18 cellular contexts compared by ENCODE assay signal in the genomic region with DNA sequence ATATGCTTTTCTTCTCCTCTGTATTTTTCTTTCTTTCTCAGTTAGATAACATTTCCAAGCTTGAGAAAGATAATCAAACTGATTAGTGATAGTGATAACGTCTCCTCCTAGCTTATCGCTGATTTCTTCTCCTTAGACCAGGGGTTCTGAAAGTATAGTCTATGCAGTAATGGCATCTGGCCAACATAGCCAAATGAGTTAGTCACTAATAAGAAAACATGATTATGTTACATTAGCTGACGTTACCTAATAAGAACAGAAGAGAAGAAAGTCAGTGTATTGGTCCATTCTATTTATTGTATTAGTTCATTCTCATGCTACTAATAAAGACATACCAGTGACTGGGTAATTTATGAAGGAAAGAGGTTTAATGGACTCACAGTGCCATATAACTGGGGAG.
A peak's percentile ranks its signal among the peaks of the same experiment; 100 is the strongest.
DNase-seq lines count a peak whose midpoint lies in the region; ATAC-seq, FAIRE-seq and TF ChIP-seq lines count a peak whose summit lies in the region.
"Had no signal": no experiment of that assay in that cellular context is flagged by ENCODE, and none has a peak within 500 bp of the region (broad histone marks: within the 10 kb centered on the region; RNA-seq: fewer than 3 reads in every experiment).

No MANE protein-coding gene starts in this region.

- no peak overlapping the region for H3K18ac ChIP-seq in mesenchymal stem cell (ENCODE audit: low read depth in 1 of 2, low read length in 2 of 2)

- no peak for ATAC-seq in gastrocnemius medialis

- H3K9me3 Mint-ChIP-seq in astrocyte (ENCODE audit: unreplicated experiment): no peaks in the 10 kb centered on the region
- H3K9me3 Mint-ChIP-seq: CD14-positive monocyte, H9 had no signal

- H3K9ac ChIP-seq in astrocyte (ENCODE audit: low read length) (no peak overlapping the region), mesenchymal stem cell (ENCODE audit: low read length) (no peak overlapping the region)

- no peaks in the 10 kb centered on the region for H3K36me3 Mint-ChIP-seq in astrocyte (ENCODE audit: low read depth, unreplicated experiment)
- H3K36me3 Mint-ChIP-seq: CD14-positive monocyte had no signal

- no peaks in the 10 kb centered on the region for H3K79me1 ChIP-seq in mesenchymal stem cell (replicated peaks; ENCODE audit: low read length, poor library complexity, severe bottlenecking)

- no peak overlapping the region for H2AK5ac ChIP-seq in mesenchymal stem cell (ENCODE audit: low read length, severe bottlenecking)

- intact Hi-C loops in gastrocnemius medialis (cut with DNase I; ENCODE audit: low total_unique reads): no loop called here

- H3K4me1 ChIP-seq in astrocyte (ENCODE audit: insufficient read depth, low read length) (no peaks in the 10 kb centered on the region), mesenchymal stem cell (ENCODE audit: control insufficient read depth, insufficient read depth, low read depth, low read length) (no peaks in the 10 kb centered on the region), gastrocnemius medialis (no peaks in the 10 kb centered on the region)

- H3K4ac ChIP-seq in mesenchymal stem cell (ENCODE audit: low read depth in 1 of 2, low read length in 2 of 2): no peak overlapping the region

- H3K27me3 ChIP-seq in astrocyte (ENCODE audit: insufficient read depth, low read length) (no peaks in the 10 kb centered on the region), mesenchymal stem cell (ENCODE audit: control insufficient read depth in 1 of 2, insufficient read depth in 1 of 2, low read length in 2 of 2) (no peaks in the 10 kb centered on the region), gastrocnemius medialis (no peaks in the 10 kb centered on the region)

- no peak overlapping the region for H2AFZ ChIP-seq in astrocyte (ENCODE audit: low read depth, low read length)
- H2AFZ ChIP-seq in mesenchymal stem cell (ENCODE audit: low read depth, low read length): no peak overlapping the region

- H2BK12ac ChIP-seq in mesenchymal stem cell (ENCODE audit: low read length in 2 of 2): no peak overlapping the region

- H3K4me3 ChIP-seq in astrocyte (ENCODE audit: insufficient read depth, low read depth, low read length): no peak overlapping the region
- H3K4me3 ChIP-seq in epithelial cell of esophagus (ENCODE audit: low read length): no peak overlapping the region
- no peak overlapping the region for H3K4me3 ChIP-seq in mesenchymal stem cell (ENCODE audit: insufficient read depth in 1 of 2, low read depth in 1 of 2, low read length in 2 of 2)
- H3K4me3 ChIP-seq in gastrocnemius medialis: no peak overlapping the region

- H3K27me3 Mint-ChIP-seq in astrocyte (ENCODE audit: low read depth, unreplicated experiment): no peaks in the 10 kb centered on the region

- TF ChIP-seq CTCF in D721Med (IDR thresholded peaks at IDR 0.05; ENCODE audit: insufficient read depth, missing control alignments): no peak
- no peak for TF ChIP-seq CTCF in astrocyte (IDR thresholded peaks at IDR 0.05; ENCODE audit: insufficient read depth, low read depth, low read length)
- TF ChIP-seq CTCF in epithelial cell of esophagus (IDR thresholded peaks at IDR 0.05; ENCODE audit: insufficient read depth, low read depth, low read length, missing control alignments): no peak
- no peak for TF ChIP-seq CTCF in gastrocnemius medialis (IDR thresholded peaks at IDR 0.05 in 4 of 5, conservative IDR thresholded peaks at IDR 0.05 in 1 of 5)

- FAIRE-seq in D721Med (lab: Jason Lieb, UNC) (peak; percentile 21), astrocyte (lab: Jason Lieb, UNC) (no peak)
- FAIRE-seq: A204.1, RCC 7860 had no signal

- no peak overlapping the region for H3K23ac ChIP-seq in mesenchymal stem cell (ENCODE audit: low read length in 2 of 2)

- no peak overlapping the region for H4K91ac ChIP-seq in mesenchymal stem cell (ENCODE audit: low read length)

- H3K14ac ChIP-seq in mesenchymal stem cell (ENCODE audit: low read length in 2 of 2): no peak overlapping the region

- H4K8ac ChIP-seq in mesenchymal stem cell (ENCODE audit: low read length): no peak overlapping the region

- no peak overlapping the region for H3K27ac Mint-ChIP-seq in astrocyte (ENCODE audit: unreplicated experiment)
- H3K27ac Mint-ChIP-seq: CD14-positive monocyte, H9 had no signal

- no peaks in the 10 kb centered on the region for H3K79me2 ChIP-seq in astrocyte (ENCODE audit: insufficient read depth, low read length)

- H2BK5ac ChIP-seq in mesenchymal stem cell (ENCODE audit: low read depth, low read length, poor library complexity, severe bottlenecking): no peak overlapping the region

- H3K36me3 ChIP-seq in astrocyte (ENCODE audit: insufficient read depth, low read length) (no peaks in the 10 kb centered on the region), mesenchymal stem cell (ENCODE audit: control insufficient read depth in 1 of 2, insufficient read depth in 2 of 2, low read depth in 1 of 2, low read length in 2 of 2) (no peaks in the 10 kb centered on the region), gastrocnemius medialis (no peaks in the 10 kb centered on the region)

- H2BK120ac ChIP-seq in mesenchymal stem cell (ENCODE audit: low read depth, low read length): no peak overlapping the region

- no peak for DNase-seq in D721Med (ENCODE audit: insufficient read length, low spot score)
- DNase-seq in astrocyte (ENCODE audit: low read depth): peak; percentile 9
- DNase-seq in epithelial cell of esophagus (ENCODE audit: low read depth): peak; percentile 51
- peak; percentile 6 for DNase-seq in mesenchymal stem cell
- no peak for DNase-seq in cerebellum (ENCODE audit: low spot score)
- DNase-seq in NCI-H187 (lab: John Stamatoyannopoulos, UW): no peak
- no peak for DNase-seq in gastrocnemius medialis
- DNase-seq in T1000 (lab: John Stamatoyannopoulos, UW): no peak
- DNase-seq: COR-L47, DMS53, H9, MM.1S, NCI-H1105 treated with DMSO at 0.1 percent for 48 hours, NCI-H2029, NCI-H510A treated with DMSO at 0.1 percent for 48 hours had no signal

- H3K27ac ChIP-seq in astrocyte (ENCODE audit: low read depth, low read length) (no peak overlapping the region), mesenchymal stem cell (ENCODE audit: low read length, poor library complexity, severe bottlenecking) (no peak overlapping the region), gastrocnemius medialis (no peak overlapping the region)

- no peaks in the 10 kb centered on the region for H3K9me3 ChIP-seq in astrocyte (ENCODE audit: insufficient read depth, low read depth, low read length)
- H3K9me3 ChIP-seq in mesenchymal stem cell (ENCODE audit: control insufficient read depth, low read length): no peaks in the 10 kb centered on the region
- no peaks in the 10 kb centered on the region for H3K9me3 ChIP-seq in gastrocnemius medialis

- H4K20me1 ChIP-seq in astrocyte (ENCODE audit: insufficient read depth, low read length): no peaks in the 10 kb centered on the region

- H3K4me1 Mint-ChIP-seq in astrocyte (ENCODE audit: low read depth, unreplicated experiment): no peaks in the 10 kb centered on the region
- H3K4me1 Mint-ChIP-seq: CD14-positive monocyte, H9 had no signal

- in situ Hi-C loops in gastrocnemius medialis (cut with MboI; ENCODE audit: low sequenced_read_pairs in 4 of 4): no loop called here

- no peak for TF ChIP-seq POLR2A in gastrocnemius medialis (IDR thresholded peaks at IDR 0.05)

- H3K4me2 ChIP-seq in astrocyte (ENCODE audit: low read length) (no peak overlapping the region), mesenchymal stem cell (ENCODE audit: low read length, poor library complexity, severe bottlenecking) (no peak overlapping the region)

- H2BK15ac ChIP-seq in mesenchymal stem cell (ENCODE audit: low read depth, poor library complexity, severe bottlenecking): no peak overlapping the region

- 100% methylated on average over 1 of the region's 3 CpGs for WGBS in mesenchymal stem cell

- H3K4me3 Mint-ChIP-seq in astrocyte (ENCODE audit: unreplicated experiment): no peak overlapping the region
- H3K4me3 Mint-ChIP-seq: CD14-positive monocyte, H9 had no signal

Comparison
In these comparisons a context has a peak if more than half of its experiments do, and no peak if none do; other contexts are left out.
1. DNase-seq: peak in astrocyte (single experiment), epithelial cell of esophagus (single experiment) and mesenchymal stem cell (single experiment); none in D721Med (single experiment), cerebellum (single experiment), NCI-H187 (0 of 2), gastrocnemius medialis (0 of 2) and T1000 (single experiment).